Comparison of ENCODE assay signal across 11 cellular contexts in genomic region chr18:35071819-35072247, GRCh38. TPM values are rescaled to one million over a fixed set of nuclear protein-coding genes. Genes with fewer than 3 reads are reported as not detected.
A peak's percentile ranks its signal among the peaks of the same experiment; 100 is the strongest.
DNase-seq lines count a peak whose midpoint lies in the region; ATAC-seq, FAIRE-seq and TF ChIP-seq lines count a peak whose summit lies in the region.
"Had no signal": no experiment of that assay in that cellular context is flagged by ENCODE, and none has a peak within 500 bp of the region (broad histone marks: within the 10 kb centered on the region; RNA-seq: fewer than 3 reads in every experiment).

No MANE protein-coding gene starts in this region.

- no peaks in the 10 kb centered on the region for H3K9me3 Mint-ChIP-seq in MCF 10A (ENCODE audit: unreplicated experiment)
- H3K9me3 Mint-ChIP-seq: activated T-cell treated with anti-CD3 and anti-CD28 coated beads, Interleukin-2, amount 50 U/mL, for 4 hours had no signal

- no peak for FAIRE-seq in H54 (lab: Jason Lieb, UNC)
- FAIRE-seq: small intestine had no signal

- no peaks in the 10 kb centered on the region for H3K27me3 Mint-ChIP-seq in MCF 10A (ENCODE audit: insufficient read depth, unreplicated experiment)

- TF ChIP-seq POLR2A in breast epithelium (IDR thresholded peaks at IDR 0.05), result no peak
- no peak for TF ChIP-seq POLR2A in H54 (IDR thresholded peaks at IDR 0.05; ENCODE audit: low read depth, low read length)

- no peak for TF ChIP-seq CTCF in MCF 10A (IDR thresholded peaks at IDR 0.05; ENCODE audit: unreplicated experiment)
- TF ChIP-seq CTCF in breast epithelium (IDR thresholded peaks at IDR 0.05), result no peak

- no peaks in the 10 kb centered on the region for H3K27me3 ChIP-seq in breast epithelium

- H3K36me3 ChIP-seq in breast epithelium, result no peaks in the 10 kb centered on the region
- H3K36me3 ChIP-seq: HAP-1 had no signal

- intact Hi-C loops in MCF 10A (cut with micrococcal nuclease) (no loop called here), breast epithelium (cut with DNase I; ENCODE audit: low total_unique reads) (no loop called here)

- ATAC-seq in HG03159 (IDR thresholded peaks at IDR 0.05; ENCODE audit: unreplicated experiment), result peak; percentile 75

- no peaks in the 10 kb centered on the region for H3K4me1 ChIP-seq in breast epithelium

- peak; percentile 43 for DNase-seq in MCF 10A (ENCODE audit: unreplicated experiment)
- no peak for DNase-seq in breast epithelium (ENCODE audit: low spot score in 2 of 2)
- DNase-seq in fibroblast of gingiva (ENCODE audit: low read depth), result peak; percentile 24
- no peak for DNase-seq in NOMO-1 (lab: John Stamatoyannopoulos, UW; ENCODE audit: unreplicated experiment in 2 of 2)
- DNase-seq in H54 (ENCODE audit: insufficient read length, low spot score), result no peak
- no peak for DNase-seq in cerebellum (ENCODE audit: low spot score)
- no peak for DNase-seq in NCI-H128 (lab: John Stamatoyannopoulos, UW; ENCODE audit: unreplicated experiment)
- DNase-seq: activated T-cell treated with anti-CD3 and anti-CD28 coated beads, Interleukin-2, amount 50 U/mL, for 4 hours; small intestine had no signal

- CTCF ChIA-PET in MCF 10A (lab: Yijun Ruan, JAX), result interaction anchor here (0.6 kb wide), 2 partner anchors 14 to 26 kb away, joined by 3 read pairs; no protein-coding TSS in a partner anchor

- H3K4me1 Mint-ChIP-seq in MCF 10A (ENCODE audit: insufficient read depth, unreplicated experiment), result peaks cover 30% of the 10 kb centered on the region

- peak overlapping the region in 1 of 2 donors; percentile 9 for H3K27ac ChIP-seq in breast epithelium

- POLR2A ChIA-PET in MCF 10A (lab: Yijun Ruan, JAX), result interaction anchor here (0.9 kb wide), 1 partner anchor 12 kb away, joined by 5 read pairs; no protein-coding TSS in a partner anchor

- no TSS peak for BruUV-seq in MCF 10A (replicated peaks; lab: Mats Ljungman, UMichigan)

- no peak overlapping the region for H3K4me3 ChIP-seq in breast epithelium
- H3K4me3 ChIP-seq: HAP-1 had no signal

- no peak overlapping the region for H3K27ac Mint-ChIP-seq in MCF 10A (ENCODE audit: low read depth, unreplicated experiment)

- no peak overlapping the region for H3K4me3 Mint-ChIP-seq in MCF 10A (ENCODE audit: unreplicated experiment)
- H3K4me3 Mint-ChIP-seq: activated T-cell treated with anti-CD3 and anti-CD28 coated beads, Interleukin-2, amount 50 U/mL, for 4 hours had no signal

- H3K9me3 ChIP-seq in breast epithelium, result no peaks in the 10 kb centered on the region
- H3K9me3 ChIP-seq: HAP-1 had no signal

- no peaks in the 10 kb centered on the region for H3K36me3 Mint-ChIP-seq in MCF 10A (ENCODE audit: insufficient read depth, unreplicated experiment)

RNA-seq across cellular contexts. Expression of gene MAPRE2, which starts 30.6 kb away (rescaled TPM):
- total RNA-seq in MCF 10A (2022) (7.0 and 7.7 TPM in 2 replicates), breast epithelium (10 to 100 TPM; 17.0 to 38.8 (median 21.3) TPM), cerebellum (60.4 TPM)

Comparison
In these comparisons a context has a peak if more than half of its experiments do, and no peak if none do; other contexts are left out.
1. DNase-seq: peak in MCF 10A (single experiment) and fibroblast of gingiva (single experiment); none in breast epithelium (0 of 2), NOMO-1 (0 of 2), H54 (single experiment), cerebellum (single experiment) and NCI-H128 (single experiment).